10 cellular contexts compared by ENCODE assay signal in the genomic region with DNA sequence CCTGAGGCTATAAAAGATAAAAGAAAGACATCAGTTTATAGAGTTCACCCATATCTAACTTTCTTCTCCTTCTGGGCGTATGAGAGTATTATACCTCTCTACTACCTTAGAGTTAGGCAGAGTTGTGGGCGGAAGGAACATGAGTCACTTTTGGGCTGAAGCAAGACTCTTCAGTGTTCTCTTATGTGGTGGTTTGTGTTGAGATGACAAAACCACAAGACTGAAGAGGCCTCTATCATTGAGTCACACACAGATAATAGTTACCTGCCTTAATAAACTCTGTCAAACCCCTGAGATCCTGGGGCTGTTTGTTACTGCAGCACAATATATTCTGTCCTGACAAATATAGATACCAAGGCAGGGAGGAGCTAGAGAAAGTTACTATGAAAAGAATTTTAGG.
DNase-seq lines count a peak whose midpoint lies in the region; ATAC-seq and TF ChIP-seq lines count a peak whose summit lies in the region.
"Had no signal": no experiment of that assay in that cellular context is flagged by ENCODE, and none has a peak within 500 bp of the region (broad histone marks: within the 10 kb centered on the region; RNA-seq: fewer than 3 reads in every experiment).

No MANE protein-coding gene starts in this region.

- POLR2A ChIA-PET in SK-N-SH (lab: Yijun Ruan, JAX), result no interaction called here

- H2AFZ ChIP-seq in SK-N-SH (ENCODE audit: low read depth), result no peak overlapping the region

- DNase-seq in activated gamma-delta T cell treated with Interleukin-2 at 50 U/mL for 16 hours, result peak; percentile 26
- DNase-seq in activated gamma-delta T cell (lab: John Stamatoyannopoulos, UW), result no peak
- DNase-seq in activated CD8-positive, alpha-beta memory T cell treated with anti-CD3 and anti-CD28 coated beads, Interleukin-2, amount 50 U/mL, for 24 hours (ENCODE audit: extremely low read depth), result peak; percentile 19
- peak; percentile 87 for DNase-seq in renal cortical epithelial cell (ENCODE audit: low read depth)
- no peak for DNase-seq in central memory CD4-positive, alpha-beta T cell
- no peak for DNase-seq in SK-N-SH
- DNase-seq: naive B cell had no signal

- no peaks in the 10 kb centered on the region for H3K79me2 ChIP-seq in SK-N-SH (ENCODE audit: insufficient read depth)

- no peak for TF ChIP-seq CTCF in SK-N-SH (IDR thresholded peaks at IDR 0.05)

- H3K4me2 ChIP-seq in SK-N-SH, result no peak overlapping the region

- no peak for TF ChIP-seq EP300 in SK-N-SH (IDR thresholded peaks at IDR 0.05; ENCODE audit: borderline replicate concordance in 1 of 2, low read depth in 1 of 2, low read length in 1 of 2)

- ATAC-seq in HG03378 (IDR thresholded peaks at IDR 0.05; ENCODE audit: unreplicated experiment) (peak; percentile 91), GM21528 (IDR thresholded peaks at IDR 0.05; ENCODE audit: low FRiP score, unreplicated experiment) (no peak)

- H3K36me3 ChIP-seq in SK-N-SH (replicated peaks in 1 of 2; ENCODE audit: control insufficient read depth in 1 of 2, insufficient read depth in 2 of 2, low read length in 1 of 2), result no peaks in the 10 kb centered on the region

- CTCF ChIA-PET in SK-N-SH (lab: Yijun Ruan, JAX), result interaction anchor here (1.0 kb wide), 1 partner anchor 85 kb away, joined by 3 read pairs; no protein-coding TSS in a partner anchor

- no peak overlapping the region for H3K4me3 ChIP-seq in SK-N-SH (ENCODE audit: low read depth in 2 of 2, low read length in 1 of 2)

- H3F3A ChIP-seq in SK-N-SH (replicated peaks; ENCODE audit: insufficient read depth), result no peaks in the 10 kb centered on the region

- H3K27ac ChIP-seq in SK-N-SH (ENCODE audit: low read depth in 2 of 2, low read length in 1 of 2), result no peak overlapping the region
- H3K27ac ChIP-seq: VCaP had no signal

- H4K20me1 ChIP-seq in SK-N-SH (ENCODE audit: insufficient read depth), result no peaks in the 10 kb centered on the region

- no peak overlapping the region for H3K9ac ChIP-seq in SK-N-SH

- WGBS in SK-N-SH (ENCODE audit: low lambda C conversion rate), result 98% methylated on average over 2 of the region's 2 CpGs

- no peak for TF ChIP-seq RAD21 in SK-N-SH (IDR thresholded peaks at IDR 0.05; ENCODE audit: low read length)

- H3K4me1 ChIP-seq in SK-N-SH (ENCODE audit: control insufficient read depth in 1 of 2, insufficient read depth in 2 of 2, low read depth in 1 of 2, low read length in 1 of 2), result peaks cover 0 to 6% of the 10 kb centered on the region in 2 experiments; a peak in 1 of 4 replicates

- H3K9me2 ChIP-seq in SK-N-SH, result no peaks in the 10 kb centered on the region

- H3K27me3 ChIP-seq in SK-N-SH (ENCODE audit: insufficient read depth), result no peaks in the 10 kb centered on the region

- no peaks in the 10 kb centered on the region for H3K9me3 ChIP-seq in SK-N-SH

TF ChIP-seq in SK-N-SH, 30 proteins besides CTCF, POLR2A, EP300 and RAD21:
- TF ChIP-seq NFIC (IDR thresholded peaks at IDR 0.05; ENCODE audit: borderline replicate concordance), result no peak
- TF ChIP-seq NRF1 (IDR thresholded peaks at IDR 0.05; ENCODE audit: low read depth, low read length), result no peak
- no peak for TF ChIP-seq ELF1 (IDR thresholded peaks at IDR 0.05)
- TF ChIP-seq, protein P1, sequence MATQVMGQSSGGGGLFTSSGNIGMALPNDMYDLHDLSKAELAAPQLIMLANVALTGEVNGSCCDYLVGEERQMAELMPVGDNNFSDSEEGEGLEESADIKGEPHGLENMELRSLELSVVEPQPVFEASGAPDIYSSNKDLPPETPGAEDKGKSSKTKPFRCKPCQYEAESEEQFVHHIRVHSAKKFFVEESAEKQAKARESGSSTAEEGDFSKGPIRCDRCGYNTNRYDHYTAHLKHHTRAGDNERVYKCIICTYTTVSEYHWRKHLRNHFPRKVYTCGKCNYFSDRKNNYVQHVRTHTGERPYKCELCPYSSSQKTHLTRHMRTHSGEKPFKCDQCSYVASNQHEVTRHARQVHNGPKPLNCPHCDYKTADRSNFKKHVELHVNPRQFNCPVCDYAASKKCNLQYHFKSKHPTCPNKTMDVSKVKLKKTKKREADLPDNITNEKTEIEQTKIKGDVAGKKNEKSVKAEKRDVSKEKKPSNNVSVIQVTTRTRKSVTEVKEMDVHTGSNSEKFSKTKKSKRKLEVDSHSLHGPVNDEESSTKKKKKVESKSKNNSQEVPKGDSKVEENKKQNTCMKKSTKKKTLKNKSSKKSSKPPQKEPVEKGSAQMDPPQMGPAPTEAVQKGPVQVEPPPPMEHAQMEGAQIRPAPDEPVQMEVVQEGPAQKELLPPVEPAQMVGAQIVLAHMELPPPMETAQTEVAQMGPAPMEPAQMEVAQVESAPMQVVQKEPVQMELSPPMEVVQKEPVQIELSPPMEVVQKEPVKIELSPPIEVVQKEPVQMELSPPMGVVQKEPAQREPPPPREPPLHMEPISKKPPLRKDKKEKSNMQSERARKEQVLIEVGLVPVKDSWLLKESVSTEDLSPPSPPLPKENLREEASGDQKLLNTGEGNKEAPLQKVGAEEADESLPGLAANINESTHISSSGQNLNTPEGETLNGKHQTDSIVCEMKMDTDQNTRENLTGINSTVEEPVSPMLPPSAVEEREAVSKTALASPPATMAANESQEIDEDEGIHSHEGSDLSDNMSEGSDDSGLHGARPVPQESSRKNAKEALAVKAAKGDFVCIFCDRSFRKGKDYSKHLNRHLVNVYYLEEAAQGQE (IDR thresholded peaks at IDR 0.05; ENCODE audit: low read depth, low read length), result no peak
- no peak for TF ChIP-seq GATA2 (CRISPR knock-in tag; IDR thresholded peaks at IDR 0.05)
- no peak for TF ChIP-seq TCF12 (IDR thresholded peaks at IDR 0.05)
- TF ChIP-seq FOXJ3 (CRISPR knock-in tag; IDR thresholded peaks at IDR 0.05), result no peak
- no peak for TF ChIP-seq POLR2AphosphoS5 (IDR thresholded peaks at IDR 0.05; ENCODE audit: low read depth, low read length)
- TF ChIP-seq RFX5 (IDR thresholded peaks at IDR 0.05; ENCODE audit: low read length), result no peak
- no peak for TF ChIP-seq CHD2 (IDR thresholded peaks at IDR 0.05; ENCODE audit: low read length, partially characterized antibody)
- TF ChIP-seq, protein P2, sequence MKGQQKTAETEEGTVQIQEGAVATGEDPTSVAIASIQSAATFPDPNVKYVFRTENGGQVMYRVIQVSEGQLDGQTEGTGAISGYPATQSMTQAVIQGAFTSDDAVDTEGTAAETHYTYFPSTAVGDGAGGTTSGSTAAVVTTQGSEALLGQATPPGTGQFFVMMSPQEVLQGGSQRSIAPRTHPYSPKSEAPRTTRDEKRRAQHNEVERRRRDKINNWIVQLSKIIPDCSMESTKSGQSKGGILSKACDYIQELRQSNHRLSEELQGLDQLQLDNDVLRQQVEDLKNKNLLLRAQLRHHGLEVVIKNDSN (IDR thresholded peaks at IDR 0.05; ENCODE audit: borderline replicate concordance, low read depth), result no peak
- TF ChIP-seq GABPA (IDR thresholded peaks at IDR 0.05; ENCODE audit: low read depth), result no peak
- TF ChIP-seq FOXM1 (IDR thresholded peaks at IDR 0.05; ENCODE audit: low read depth), result no peak
- no peak for TF ChIP-seq TEAD4 (IDR thresholded peaks at IDR 0.05; ENCODE audit: borderline replicate concordance, insufficient read depth)
- TF ChIP-seq EZH2phosphoT487 (IDR thresholded peaks at IDR 0.05; ENCODE audit: borderline replicate concordance, low read depth), result no peak
- no peak for TF ChIP-seq FOSL2 (IDR thresholded peaks at IDR 0.05; ENCODE audit: borderline replicate concordance, low read depth)
- TF ChIP-seq, protein P3, sequence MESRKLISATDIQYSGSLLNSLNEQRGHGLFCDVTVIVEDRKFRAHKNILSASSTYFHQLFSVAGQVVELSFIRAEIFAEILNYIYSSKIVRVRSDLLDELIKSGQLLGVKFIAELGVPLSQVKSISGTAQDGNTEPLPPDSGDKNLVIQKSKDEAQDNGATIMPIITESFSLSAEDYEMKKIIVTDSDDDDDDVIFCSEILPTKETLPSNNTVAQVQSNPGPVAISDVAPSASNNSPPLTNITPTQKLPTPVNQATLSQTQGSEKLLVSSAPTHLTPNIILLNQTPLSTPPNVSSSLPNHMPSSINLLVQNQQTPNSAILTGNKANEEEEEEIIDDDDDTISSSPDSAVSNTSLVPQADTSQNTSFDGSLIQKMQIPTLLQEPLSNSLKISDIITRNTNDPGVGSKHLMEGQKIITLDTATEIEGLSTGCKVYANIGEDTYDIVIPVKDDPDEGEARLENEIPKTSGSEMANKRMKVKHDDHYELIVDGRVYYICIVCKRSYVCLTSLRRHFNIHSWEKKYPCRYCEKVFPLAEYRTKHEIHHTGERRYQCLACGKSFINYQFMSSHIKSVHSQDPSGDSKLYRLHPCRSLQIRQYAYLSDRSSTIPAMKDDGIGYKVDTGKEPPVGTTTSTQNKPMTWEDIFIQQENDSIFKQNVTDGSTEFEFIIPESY (IDR thresholded peaks at IDR 0.05; ENCODE audit: borderline replicate concordance, low read depth), result no peak
- no peak for TF ChIP-seq RCOR1 (IDR thresholded peaks at IDR 0.05; ENCODE audit: low read length)
- TF ChIP-seq, protein P4, sequence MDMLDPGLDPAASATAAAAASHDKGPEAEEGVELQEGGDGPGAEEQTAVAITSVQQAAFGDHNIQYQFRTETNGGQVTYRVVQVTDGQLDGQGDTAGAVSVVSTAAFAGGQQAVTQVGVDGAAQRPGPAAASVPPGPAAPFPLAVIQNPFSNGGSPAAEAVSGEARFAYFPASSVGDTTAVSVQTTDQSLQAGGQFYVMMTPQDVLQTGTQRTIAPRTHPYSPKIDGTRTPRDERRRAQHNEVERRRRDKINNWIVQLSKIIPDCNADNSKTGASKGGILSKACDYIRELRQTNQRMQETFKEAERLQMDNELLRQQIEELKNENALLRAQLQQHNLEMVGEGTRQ (IDR thresholded peaks at IDR 0.05; ENCODE audit: borderline replicate concordance, low read depth, low read length), result no peak
- TF ChIP-seq YY1 (IDR thresholded peaks at IDR 0.05; ENCODE audit: low read depth), result no peak

Comparison
In these comparisons a context has a peak if more than half of its experiments do, and no peak if none do; other contexts are left out.
1. DNase-seq: peak in activated gamma-delta T cell treated with Interleukin-2 at 50 U/mL for 16 hours (single experiment), activated CD8-positive, alpha-beta memory T cell treated with anti-CD3 and anti-CD28 coated beads, Interleukin-2, amount 50 U/mL, for 24 hours (single experiment) and renal cortical epithelial cell (single experiment); none in activated gamma-delta T cell (single experiment), central memory CD4-positive, alpha-beta T cell (single experiment) and SK-N-SH (single experiment).